In the genomic region with DNA sequence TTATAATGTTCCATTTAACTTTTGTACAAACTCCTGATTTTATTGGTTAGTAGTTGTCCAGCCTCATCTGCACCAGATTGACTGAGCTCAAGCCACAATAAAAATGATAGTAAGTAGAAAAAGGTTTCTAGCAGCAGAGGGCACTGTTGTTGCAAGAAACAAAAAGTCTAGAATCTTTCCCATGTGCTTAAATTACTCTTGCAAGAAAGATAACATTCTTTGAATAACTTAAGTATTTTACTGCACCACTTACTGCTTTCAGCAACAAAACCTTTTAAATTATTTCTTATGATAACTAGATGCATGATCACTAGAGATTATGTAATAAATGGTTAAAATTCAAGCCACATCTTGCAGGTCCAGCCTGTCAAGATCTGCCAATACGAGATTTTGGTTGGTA, we compare ENCODE assay signal across 8 cellular contexts. TPM values are rescaled to one million over a fixed set of nuclear protein-coding genes. Genes with fewer than 3 reads are reported as not detected.
DNase-seq lines count a peak whose midpoint lies in the region; ATAC-seq and TF ChIP-seq lines count a peak whose summit lies in the region.

No MANE protein-coding gene starts in this region.

- DNase-seq in BE2C: no peak
- peak; percentile 35 for DNase-seq in Panc1 (ENCODE audit: low read depth, low spot score)
- DNase-seq in erythroblast (lab: John Stamatoyannopoulos, UW): peak; percentile 63 to 74
- DNase-seq in GM19240 (ENCODE audit: insufficient read length, low spot score): no peak

- H3K4me3 Mint-ChIP-seq in stimulated activated memory B cell treated with anti-CD40 and anti-IgM and Interleukin-4, amounts not matched to agents 10 μg/mL and 1 μg/mL and 100 μg/mL, for 72 hours: no peak overlapping the region

- H3K27ac Mint-ChIP-seq in stimulated activated memory B cell treated with anti-CD40 and anti-IgM and Interleukin-4, amounts not matched to agents 10 μg/mL and 1 μg/mL and 100 μg/mL, for 72 hours: no peak overlapping the region

- in situ Hi-C loops in Panc1 (cut with HindIII; ENCODE audit: low pct_unique_long_range_greater_than_20kb, low sequenced_read_pairs): no loop called here

- no peaks in the 10 kb centered on the region for H3K27me3 ChIP-seq in BE2C
- no peaks in the 10 kb centered on the region for H3K27me3 ChIP-seq in Panc1 (ENCODE audit: control insufficient read depth, insufficient read depth, low read length)
- H3K27me3 ChIP-seq in neural cell (ENCODE audit: insufficient read depth, low read depth, low read length): no peaks in the 10 kb centered on the region

- no peak overlapping the region for H2AFZ ChIP-seq in neural cell (ENCODE audit: low read depth, low read length)

- CTCF ChIA-PET in Panc1 (lab: Charles Lee): interaction anchor here (0.6 to 1.4 kb wide), 4 partner anchors 19 to 190 kb away, joined by 3 to 8 read pairs (median 4); no protein-coding TSS in a partner anchor

- H3K9me3 ChIP-seq in BE2C (no peaks in the 10 kb centered on the region), Panc1 (ENCODE audit: control insufficient read depth, insufficient read depth, low read depth, low read length) (no peaks in the 10 kb centered on the region), neural cell (ENCODE audit: low read length) (no peaks in the 10 kb centered on the region)

- H3K9me3 Mint-ChIP-seq in stimulated activated memory B cell treated with anti-CD40 and anti-IgM and Interleukin-4, amounts not matched to agents 10 μg/mL and 1 μg/mL and 100 μg/mL, for 72 hours: no peaks in the 10 kb centered on the region

- no TSS peak for BruUV-seq in Panc1 (replicated peaks; lab: Mats Ljungman, UMichigan)

- intact Hi-C loops in Panc1 (cut with micrococcal nuclease; ENCODE audit: unreplicated experiment): loop anchor here (2.0 kb wide), 1 partner anchor 182 kb away; no protein-coding TSS in a partner anchor

- no peak overlapping the region for H3K4me3 ChIP-seq in BE2C (ENCODE audit: low read depth, low read length)
- no peak overlapping the region for H3K4me3 ChIP-seq in Panc1 (ENCODE audit: low read depth in 2 of 2, low read length in 2 of 2)
- no peak overlapping the region for H3K4me3 ChIP-seq in neural cell (ENCODE audit: low read length)

- H3K36me3 Mint-ChIP-seq in stimulated activated memory B cell treated with anti-CD40 and anti-IgM and Interleukin-4, amounts not matched to agents 10 μg/mL and 1 μg/mL and 100 μg/mL, for 72 hours: peaks cover 33% of the 10 kb centered on the region

- H3K9ac ChIP-seq in neural cell (ENCODE audit: low read length): no peak overlapping the region

- H3K27me3 Mint-ChIP-seq in stimulated activated memory B cell treated with anti-CD40 and anti-IgM and Interleukin-4, amounts not matched to agents 10 μg/mL and 1 μg/mL and 100 μg/mL, for 72 hours: no peaks in the 10 kb centered on the region

- ATAC-seq in GM18868 (IDR thresholded peaks at IDR 0.05; ENCODE audit: unreplicated experiment) (peak; percentile 74), HG03520 (IDR thresholded peaks at IDR 0.05; ENCODE audit: unreplicated experiment) (peak; percentile 64), Panc1 (peak; percentile 80)
- ATAC-seq in stimulated activated memory B cell treated with anti-CD40 and anti-IgM and Interleukin-4, amounts not matched to agents 10 μg/mL and 1 μg/mL and 100 μg/mL, for 72 hours: no peak

- no peaks in the 10 kb centered on the region for H3K4me1 ChIP-seq in BE2C
- no peaks in the 10 kb centered on the region for H3K4me1 ChIP-seq in Panc1 (ENCODE audit: control insufficient read depth, insufficient read depth, low read length)

- TF ChIP-seq CTCF in BE2C (IDR thresholded peaks at IDR 0.05; ENCODE audit: low read depth, low read length) (peak; percentile 62), Panc1 (IDR thresholded peaks at IDR 0.05) (peak; percentile 63; the same call in 1 of the 2 replicates), neural cell (IDR thresholded peaks at IDR 0.05; ENCODE audit: poor library complexity, severe bottlenecking) (peak; percentile 69)

- no peaks in the 10 kb centered on the region for H3K4me1 Mint-ChIP-seq in stimulated activated memory B cell treated with anti-CD40 and anti-IgM and Interleukin-4, amounts not matched to agents 10 μg/mL and 1 μg/mL and 100 μg/mL, for 72 hours

- TF ChIP-seq POLR2A in erythroblast (IDR thresholded peaks at IDR 0.05; ENCODE audit: low read length): no peak

- no peak for TF ChIP-seq EP300 in neural cell (conservative IDR thresholded peaks at IDR 0.05; ENCODE audit: poor library complexity, severe bottlenecking)

- H4K20me1 ChIP-seq in neural cell (ENCODE audit: insufficient read depth): no peaks in the 10 kb centered on the region

- H3K4me2 ChIP-seq in neural cell (ENCODE audit: low read length): no peak overlapping the region

- POLR2A ChIA-PET in Panc1 (lab: Charles Lee): no interaction called here

- no peaks in the 10 kb centered on the region for H3K9me2 ChIP-seq in neural cell (ENCODE audit: insufficient read depth, low read length)

- no peaks in the 10 kb centered on the region for H3K79me2 ChIP-seq in neural cell (replicated peaks; ENCODE audit: insufficient read depth, low read length)

- TF ChIP-seq RAD21 in neural cell (conservative IDR thresholded peaks at IDR 0.05): peak; percentile 72

- H3F3A ChIP-seq in neural cell (ENCODE audit: insufficient read depth, low read length, poor library complexity, severe bottlenecking): no peaks in the 10 kb centered on the region

- H3K27ac ChIP-seq in Panc1 (ENCODE audit: low read length) (no peak overlapping the region), neural cell (ENCODE audit: low read length) (no peak overlapping the region)

- H3K36me3 ChIP-seq in BE2C (peaks cover 15% of the 10 kb centered on the region), Panc1 (ENCODE audit: control insufficient read depth, insufficient read depth, low read length) (peaks cover 12% of the 10 kb centered on the region), neural cell (ENCODE audit: insufficient read depth, low read length) (peaks cover 5% of the 10 kb centered on the region)

TF ChIP-seq in neural cell, 6 proteins besides CTCF, POLR2A, EP300 and RAD21:
- TF ChIP-seq MXI1 (conservative IDR thresholded peaks at IDR 0.05; ENCODE audit: poor library complexity, severe bottlenecking) (no peak), SMC3 (conservative IDR thresholded peaks at IDR 0.05; ENCODE audit: poor library complexity) (peak; percentile 76)

RNA-seq across cellular contexts. Expression of a gene that starts 27.0 kb away (rescaled TPM):
- not detected for polyA plus RNA-seq in BE2C (2012; ENCODE audit: insufficient read depth, insufficient read length, low read depth)
- not detected for total RNA-seq in Panc1 (2021; ENCODE audit: unreplicated experiment)
- polyA plus RNA-seq in Panc1 (2012; ENCODE audit: insufficient read length): not detected
- polyA plus RNA-seq in neural cell: not detected in 2 replicates
- not detected in 2 replicates for polyA minus RNA-seq in neural cell

Comparison
In these comparisons a context has a peak if more than half of its experiments do, and no peak if none do; other contexts are left out.
1. DNase-seq: peak in Panc1 (single experiment) and erythroblast (2 of 2); none in BE2C (single experiment) and GM19240 (single experiment).
2. Peak in every context shown above with its lines, with median percentiles within 50 percentile points of each other: CTCF ChIP-seq.